ENCODE assay signal across 17 cellular contexts in the genomic region with DNA sequence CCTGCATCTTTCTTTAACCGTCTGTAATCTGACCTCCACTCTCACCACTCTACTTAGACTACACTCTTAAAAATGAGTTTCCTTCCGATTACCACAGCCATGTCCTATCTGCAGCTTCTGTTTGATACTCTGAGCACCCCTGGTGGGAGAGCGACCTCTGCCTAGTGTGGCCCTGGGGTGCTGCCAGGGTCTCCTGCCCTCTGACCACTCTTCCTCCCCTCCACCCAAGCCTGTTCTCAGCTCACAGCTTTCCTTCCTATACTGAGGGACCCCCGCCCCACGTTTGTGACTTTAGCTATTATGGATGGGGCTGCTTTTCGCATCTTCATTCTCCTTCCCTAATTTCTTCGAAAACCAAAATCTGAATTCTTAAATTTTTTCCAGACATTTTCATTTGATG.
"Had no signal": no experiment of that assay in that cellular context is flagged by ENCODE, and none has a peak within 500 bp of the region (broad histone marks: within the 10 kb centered on the region; RNA-seq: fewer than 3 reads in every experiment).

No MANE protein-coding gene starts in this region.

- H3K27ac Mint-ChIP-seq: dendritic cell treated with granulocyte-macrophage colony-stimulating factor and Interleukin-4, amounts not matched to agents 40 ng/mL and 50 ng/mL, for 4 days; naive thymus-derived CD4-positive, alpha-beta T cell; nephron progenitor cell; type B pancreatic cell had no signal

- H3K27me3 ChIP-seq: foreskin keratinocyte, neutrophil, ovary, right atrium auricular region, suprapubic skin, thyroid gland had no signal

- DNase-seq: erythroblast; foreskin keratinocyte; kidney glomerular epithelial cell; mammary epithelial cell; naive thymus-derived CD4-positive, alpha-beta T cell; nephron progenitor cell; ovary; small intestine; stimulated activated CD4-positive, alpha-beta T cell treated with anti-CD3 and anti-CD28 coated beads, Interleukin-2, amount 100 ng/mL, for 48 hours; stimulated activated naive CD4-positive, alpha-beta T cell treated with Interleukin-2 at 50 U/mL for 16 hours; thyroid gland had no signal

- H3K27ac ChIP-seq: foreskin keratinocyte, neutrophil, ovary, right atrium auricular region, suprapubic skin, thyroid gland had no signal

- H3K36me3 Mint-ChIP-seq: naive thymus-derived CD4-positive, alpha-beta T cell; type B pancreatic cell had no signal

- ATAC-seq: foreskin keratinocyte; left lobe of liver; naive thymus-derived CD4-positive, alpha-beta T cell had no signal

- H3K4me3 Mint-ChIP-seq: dendritic cell treated with granulocyte-macrophage colony-stimulating factor and Interleukin-4, amounts not matched to agents 40 ng/mL and 50 ng/mL, for 4 days; naive thymus-derived CD4-positive, alpha-beta T cell; nephron progenitor cell; type B pancreatic cell had no signal

- H3K27me3 Mint-ChIP-seq: dendritic cell treated with granulocyte-macrophage colony-stimulating factor and Interleukin-4, amounts not matched to agents 40 ng/mL and 50 ng/mL, for 4 days; naive thymus-derived CD4-positive, alpha-beta T cell; type B pancreatic cell had no signal

- H3K4me1 ChIP-seq: foreskin keratinocyte, right atrium auricular region, suprapubic skin, thyroid gland had no signal

- H3K4me3 ChIP-seq: ovary, right atrium auricular region, suprapubic skin, thyroid gland had no signal

- H3K36me3 ChIP-seq: neutrophil, ovary, right atrium auricular region, suprapubic skin, thyroid gland had no signal

- H3K9me3 ChIP-seq: neutrophil, ovary, right atrium auricular region, suprapubic skin, thyroid gland had no signal

- H3K9me3 Mint-ChIP-seq: dendritic cell treated with granulocyte-macrophage colony-stimulating factor and Interleukin-4, amounts not matched to agents 40 ng/mL and 50 ng/mL, for 4 days; naive thymus-derived CD4-positive, alpha-beta T cell; nephron progenitor cell; type B pancreatic cell had no signal
